13 cellular contexts compared by ENCODE assay signal in genomic region chr2:131148426-131148825, GRCh38. TPM values are rescaled to one million over a fixed set of nuclear protein-coding genes. Genes with fewer than 3 reads are reported as not detected.
DNase-seq lines count a peak whose midpoint lies in the region; ATAC-seq lines count a peak whose summit lies in the region.
"Had no signal": no experiment of that assay in that cellular context is flagged by ENCODE, and none has a peak within 500 bp of the region (broad histone marks: within the 10 kb centered on the region; RNA-seq: fewer than 3 reads in every experiment).

No MANE protein-coding gene starts in this region.

- no peak for ATAC-seq in activated T-cell treated with anti-CD3 and anti-CD28 coated beads, Interleukin-2, amount 50 U/mL, for 72 hours (replicated peaks in 1 of 2)

- peak overlapping the region; percentile 71 for H3K27ac Mint-ChIP-seq in activated T-cell treated with anti-CD3 and anti-CD28 coated beads, Interleukin-2, amount 50 U/mL, for 24 hours
- no peak overlapping the region for H3K27ac Mint-ChIP-seq in activated T-cell treated with anti-CD3 and anti-CD28 coated beads, Interleukin-2, amount 50 U/mL, for 72 hours

- no peaks in the 10 kb centered on the region for H3K27me3 Mint-ChIP-seq in activated T-cell treated with anti-CD3 and anti-CD28 coated beads, Interleukin-2, amount 50 U/mL, for 24 hours
- H3K27me3 Mint-ChIP-seq in activated T-cell treated with anti-CD3 and anti-CD28 coated beads, Interleukin-2, amount 50 U/mL, for 72 hours (ENCODE audit: low read depth): no peaks in the 10 kb centered on the region

- H3K4me3 Mint-ChIP-seq in activated T-cell treated with anti-CD3 and anti-CD28 coated beads, Interleukin-2, amount 50 U/mL, for 24 hours: no peak overlapping the region
- H3K4me3 Mint-ChIP-seq in activated T-cell treated with anti-CD3 and anti-CD28 coated beads, Interleukin-2, amount 50 U/mL, for 72 hours: no peak overlapping the region

- H3K36me3 Mint-ChIP-seq in activated T-cell treated with anti-CD3 and anti-CD28 coated beads, Interleukin-2, amount 50 U/mL, for 24 hours (ENCODE audit: low read depth): peaks cover 75% of the 10 kb centered on the region
- H3K36me3 Mint-ChIP-seq in activated T-cell treated with anti-CD3 and anti-CD28 coated beads, Interleukin-2, amount 50 U/mL, for 72 hours (ENCODE audit: insufficient read depth in 2 of 2): peaks cover 2 to 7% of the 10 kb centered on the region in 2 donors

- DNase-seq in activated T-cell treated with anti-CD3 and anti-CD28 coated beads, Interleukin-2, amount 50 U/mL, for 24 hours: no peak
- DNase-seq in activated T-cell treated with anti-CD3 and anti-CD28 coated beads, Interleukin-2, amount 50 U/mL, for 72 hours: no peak
- DNase-seq in NCI-H2227 (lab: John Stamatoyannopoulos, UW; ENCODE audit: unreplicated experiment) (peak; percentile 56), inferior parietal cortex (ENCODE audit: extremely low spot score) (peak; percentile 40), superior temporal gyrus (ENCODE audit: extremely low spot score) (peak; percentile 49), posterior vena cava (ENCODE audit: low spot score) (no peak), NCI-H1105 (lab: John Stamatoyannopoulos, UW) (no peak), glomerular visceral epithelial cell (ENCODE audit: extremely low spot score) (no peak)
- DNase-seq: activated gamma-delta T cell treated with Interleukin-2 at 50 U/mL for 16 hours; COR-L47; MM.1S; NCI-H2081 treated with DMSO at 0.1 percent for 48 hours; stimulated activated CD4-positive, alpha-beta T cell treated with anti-CD3 and anti-CD28 coated beads, Interleukin-4, amount 100 ng/mL, for 1 hour had no signal

- no peaks in the 10 kb centered on the region for H3K4me1 Mint-ChIP-seq in activated T-cell treated with anti-CD3 and anti-CD28 coated beads, Interleukin-2, amount 50 U/mL, for 24 hours (ENCODE audit: low read depth)
- peaks cover 11% of the 10 kb centered on the region for H3K4me1 Mint-ChIP-seq in activated T-cell treated with anti-CD3 and anti-CD28 coated beads, Interleukin-2, amount 50 U/mL, for 72 hours (ENCODE audit: low read depth)

- intact Hi-C loops in posterior vena cava (cut with DNase I): no loop called here

- H3K9me3 Mint-ChIP-seq in activated T-cell treated with anti-CD3 and anti-CD28 coated beads, Interleukin-2, amount 50 U/mL, for 24 hours: no peaks in the 10 kb centered on the region
- no peaks in the 10 kb centered on the region for H3K9me3 Mint-ChIP-seq in activated T-cell treated with anti-CD3 and anti-CD28 coated beads, Interleukin-2, amount 50 U/mL, for 72 hours

RNA-seq across cellular contexts. Expression of gene PLEKHB2, which starts 43.3 kb away (rescaled TPM):
- total RNA-seq in activated T-cell treated with anti-CD3 and anti-CD28 coated beads, Interleukin-2, amount 50 U/mL, for 72 hours: 10 to 100 TPM; 53.2 to 53.8 TPM
- 10 to 100 TPM; 25.4 to 40.4 TPM for total RNA-seq in posterior vena cava

RNA-seq across cellular contexts. Expression of gene FAM168B, which starts 55.2 kb away (rescaled TPM):
- total RNA-seq in activated T-cell treated with anti-CD3 and anti-CD28 coated beads, Interleukin-2, amount 50 U/mL, for 72 hours: 100 to 1,000 TPM in 1 of 2 donors, 10 to 100 TPM in 1; 89.3 to 108 TPM
- total RNA-seq in posterior vena cava: 100 to 1,000 TPM in 1 of 2 donors, 10 to 100 TPM in 1; 87.4 to 104 TPM

Comparison
In these comparisons a context has a peak if more than half of its experiments do, and no peak if none do; other contexts are left out.
1. DNase-seq: peak in NCI-H2227 (single experiment), inferior parietal cortex (single experiment) and superior temporal gyrus (single experiment); none in activated T-cell treated with anti-CD3 and anti-CD28 coated beads, Interleukin-2, amount 50 U/mL, for 24 hours (single experiment), activated T-cell treated with anti-CD3 and anti-CD28 coated beads, Interleukin-2, amount 50 U/mL, for 72 hours (0 of 2), posterior vena cava (single experiment), NCI-H1105 (single experiment) and glomerular visceral epithelial cell (single experiment).